19 cellular contexts compared by ENCODE assay signal in the genomic region with DNA sequence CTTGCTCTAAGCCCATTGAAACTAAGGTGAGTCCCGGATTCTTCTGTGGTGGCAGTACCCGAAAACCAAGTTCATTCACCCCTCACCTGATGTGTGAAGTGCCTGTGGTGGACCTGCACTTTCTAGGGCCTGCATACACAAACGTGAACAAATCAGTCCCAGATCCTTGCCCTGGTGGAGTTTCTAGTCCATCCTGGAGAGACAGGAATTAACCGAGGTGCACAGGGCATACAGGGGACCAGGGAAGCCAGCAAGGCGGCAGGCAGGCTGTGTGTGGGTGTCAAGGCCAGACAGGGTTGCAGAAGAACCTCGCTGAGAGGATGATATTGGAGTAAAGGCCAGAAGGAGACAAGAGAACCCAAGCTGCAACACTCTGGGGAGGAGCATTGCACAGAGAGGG.
"Had no signal": no experiment of that assay in that cellular context is flagged by ENCODE, and none has a peak within 500 bp of the region (broad histone marks: within the 10 kb centered on the region; RNA-seq: fewer than 3 reads in every experiment).

No MANE protein-coding gene starts in this region.

- H3K27ac ChIP-seq: colonic mucosa, epithelial cell of prostate, foreskin keratinocyte, gastroesophageal sphincter, heart left ventricle, hepatocyte, left lung, lower lobe of right lung had no signal

- H3K36me3 ChIP-seq: colonic mucosa, gastroesophageal sphincter, heart left ventricle, left lung, lower lobe of right lung had no signal

- H3K4me3 ChIP-seq: colonic mucosa, gastroesophageal sphincter, heart left ventricle, hepatocyte, left lung, lower lobe of right lung had no signal

- H3K27me3 ChIP-seq: colonic mucosa, foreskin keratinocyte, gastroesophageal sphincter, heart left ventricle, hepatocyte, left lung had no signal

- H3K4me2 ChIP-seq: hepatocyte had no signal

- ATAC-seq: effector memory CD8-positive, alpha-beta T cell; esophagus mucosa; foreskin keratinocyte; gastroesophageal sphincter; heart left ventricle; left cardiac atrium; left lung; left ventricle myocardium superior had no signal

- H3K4me1 ChIP-seq: colonic mucosa, foreskin keratinocyte, heart left ventricle, left lung, lower lobe of right lung had no signal

- DNase-seq: colonic mucosa; cortex of kidney; effector CD8-positive, alpha-beta T cell; effector memory CD8-positive, alpha-beta T cell; endodermal cell; erythroblast; foreskin keratinocyte; heart left ventricle; hypothalamus; left cardiac atrium; left lung; left ventricle myocardium superior; lower lobe of right lung; mesenchymal stem cell; midbrain had no signal

- H3K9me3 ChIP-seq: colonic mucosa had no signal

- H2AFZ ChIP-seq: hepatocyte had no signal
